8 cellular contexts compared by ENCODE assay signal in genomic region chr11:19711911-19712280, GRCh38. TPM values are rescaled to one million over a fixed set of nuclear protein-coding genes. Genes with fewer than 3 reads are reported as not detected.
DNase-seq lines count a peak whose midpoint lies in the region; ATAC-seq and TF ChIP-seq lines count a peak whose summit lies in the region.

No MANE protein-coding gene starts in this region.

- H3K4me3 Mint-ChIP-seq in activated naive CD4-positive, alpha-beta T cell treated with anti-CD3 and anti-CD28 coated beads, Interleukin-2, amount 50 U/mL, for 24 hours, result peak overlapping the region; percentile 90

- H3K4me1 Mint-ChIP-seq in activated naive CD4-positive, alpha-beta T cell treated with anti-CD3 and anti-CD28 coated beads, Interleukin-2, amount 50 U/mL, for 24 hours, result peaks cover 26% of the 10 kb centered on the region

- no peaks in the 10 kb centered on the region for H3K36me3 Mint-ChIP-seq in activated naive CD4-positive, alpha-beta T cell treated with anti-CD3 and anti-CD28 coated beads, Interleukin-2, amount 50 U/mL, for 24 hours

- no peak for DNase-seq in iPS DF 6.9 (ENCODE audit: low read depth, low spot score)
- DNase-seq in SKM-1 (lab: John Stamatoyannopoulos, UW; ENCODE audit: unreplicated experiment), result no peak
- no peak for DNase-seq in NCI-H1092 treated with DMSO at 0.1 percent for 48 hours (lab: John Stamatoyannopoulos, UW)

- peak overlapping the region; percentile 84 for H3K4me2 ChIP-seq in skeletal muscle satellite cell (ENCODE audit: low read length)

- no peak for TF ChIP-seq POLR2A in GM18505 (IDR thresholded peaks at IDR 0.05; ENCODE audit: borderline replicate concordance, extremely low read depth, insufficient read depth, insufficient read length)

- peaks cover 19% of the 10 kb centered on the region for H3K27me3 Mint-ChIP-seq in activated naive CD4-positive, alpha-beta T cell treated with anti-CD3 and anti-CD28 coated beads, Interleukin-2, amount 50 U/mL, for 24 hours

- peak overlapping the region; percentile 80 for H3K27ac Mint-ChIP-seq in activated naive CD4-positive, alpha-beta T cell treated with anti-CD3 and anti-CD28 coated beads, Interleukin-2, amount 50 U/mL, for 24 hours

- H3K27me3 ChIP-seq in iPS DF 6.9 (ENCODE audit: control insufficient read depth, insufficient read depth, low read length) (peaks cover 21% of the 10 kb centered on the region), skeletal muscle satellite cell (ENCODE audit: control insufficient read depth, insufficient read depth, low read length) (no peaks in the 10 kb centered on the region)

- no peak overlapping the region for H3K27ac ChIP-seq in iPS DF 6.9 (ENCODE audit: low read length)

- H3K9ac ChIP-seq in skeletal muscle satellite cell (ENCODE audit: low read depth, low read length), result peak overlapping the region; percentile 84

- ATAC-seq in GM18499 (IDR thresholded peaks at IDR 0.05; ENCODE audit: insufficient read depth, unreplicated experiment), result peak; percentile 13
- peak; percentile 17 for ATAC-seq in HG03196 (IDR thresholded peaks at IDR 0.05; ENCODE audit: unreplicated experiment)
- ATAC-seq in GM18505 (IDR thresholded peaks at IDR 0.05; ENCODE audit: unreplicated experiment), result no peak

- H3K4me1 ChIP-seq in iPS DF 6.9 (ENCODE audit: control insufficient read depth, insufficient read depth, low read length) (peaks cover 3% of the 10 kb centered on the region; the same call in 1 of the 2 replicates), skeletal muscle satellite cell (ENCODE audit: control insufficient read depth, insufficient read depth, low read length) (peaks cover 44% of the 10 kb centered on the region)

- H3K4me3 ChIP-seq in iPS DF 6.9 (ENCODE audit: low read length) (peak overlapping the region; percentile 33; the same call in 1 of the 2 replicates), skeletal muscle satellite cell (ENCODE audit: low read length) (peak overlapping the region; percentile 86)

- no peaks in the 10 kb centered on the region for H3K9me3 Mint-ChIP-seq in activated naive CD4-positive, alpha-beta T cell treated with anti-CD3 and anti-CD28 coated beads, Interleukin-2, amount 50 U/mL, for 24 hours

- no CpG with 5 or more reads among the region's 16 CpGs for WGBS in iPS DF 6.9 (ENCODE audit: insufficient coverage, insufficient read length)

- H3K36me3 ChIP-seq in iPS DF 6.9 (ENCODE audit: control insufficient read depth, insufficient read depth, low read length) (no peaks in the 10 kb centered on the region), skeletal muscle satellite cell (ENCODE audit: insufficient read depth, low read length) (peaks cover 7% of the 10 kb centered on the region)

- H3K9me3 ChIP-seq in iPS DF 6.9 (ENCODE audit: control insufficient read depth, insufficient read depth, low read length), result no peaks in the 10 kb centered on the region
- H3K9me3 ChIP-seq in skeletal muscle satellite cell (replicated peaks; ENCODE audit: low read length), result no peaks in the 10 kb centered on the region

RNA-seq across cellular contexts. Expression of gene NAV2, which starts 0.7 kb away (rescaled TPM):
- 35.2 and 36.8 TPM in 2 replicates for total RNA-seq in skeletal muscle satellite cell (2012; rRNA removed)
